In the genomic region with DNA sequence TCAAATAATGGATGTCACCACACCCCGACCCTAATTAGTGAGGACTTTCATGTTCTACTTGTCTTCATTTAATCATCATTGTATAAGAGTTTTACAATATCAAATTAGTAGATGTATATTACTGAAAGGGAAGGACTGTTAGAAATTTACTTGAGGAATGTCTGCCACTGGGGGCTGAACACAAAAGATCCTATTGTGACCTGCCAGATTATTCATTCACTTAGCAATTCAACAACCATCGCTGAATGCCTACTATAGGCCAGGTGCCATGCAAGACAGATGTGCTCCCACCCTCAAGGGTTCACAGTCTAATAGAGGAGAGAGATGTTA, we compare ENCODE assay signal across 23 cellular contexts. TPM values are rescaled to one million over a fixed set of nuclear protein-coding genes. Genes with fewer than 3 reads are reported as not detected.
A peak's percentile ranks its signal among the peaks of the same experiment; 100 is the strongest.
DNase-seq lines count a peak whose midpoint lies in the region; ATAC-seq, FAIRE-seq and TF ChIP-seq lines count a peak whose summit lies in the region.
"Had no signal": no experiment of that assay in that cellular context is flagged by ENCODE, and none has a peak within 500 bp of the region (broad histone marks: within the 10 kb centered on the region; RNA-seq: fewer than 3 reads in every experiment).

No MANE protein-coding gene starts in this region.

- CTCF ChIA-PET in A549 (lab: Yijun Ruan, JAX) (interaction anchor here (0.6 to 15.4 kb wide), 9 partner anchors 9 to 161 kb away, joined by 3 to 160 read pairs (median 8); a partner anchor contains a TSS), Calu3 (lab: Charles Lee) (interaction anchor here (1.7 kb wide), 1 partner anchor 38 kb away, joined by 5 read pairs; no protein-coding TSS in a partner anchor), PC-9 (lab: Charles Lee) (interaction anchor here (0.6 kb wide), 1 partner anchor 1044 kb away, joined by 4 read pairs; no protein-coding TSS in a partner anchor)

- H3F3A ChIP-seq in PC-9 (ENCODE audit: insufficient read depth, low read depth): peaks cover 82% of the 10 kb centered on the region

- BruUV-seq in Calu3 (replicated peaks; lab: Mats Ljungman, UMichigan): no TSS peak
- no TSS peak for BruUV-seq in PC-9 (replicated peaks; lab: Mats Ljungman, UMichigan)

- POLR2A ChIA-PET in A549 (lab: Yijun Ruan, JAX): interaction anchor here (0.5 to 5.6 kb wide), 5 partner anchors 10 to 76 kb away, joined by 4 to 106 read pairs (median 11); a partner anchor contains a TSS
- POLR2A ChIA-PET in PC-9 (lab: Charles Lee; ENCODE audit: unreplicated experiment): interaction anchor here (0.6 kb wide), 1 partner anchor 44 kb away, joined by 7 read pairs; no protein-coding TSS in a partner anchor

- peaks cover 10% of the 10 kb centered on the region; the same call in 1 of the 2 replicates for H3K79me2 ChIP-seq in PC-9 (ENCODE audit: low read depth)
- no peaks in the 10 kb centered on the region for H3K79me2 ChIP-seq in hepatocyte

- H2AFZ ChIP-seq in PC-9: no peak overlapping the region
- H2AFZ ChIP-seq in hepatocyte: no peak overlapping the region

- H3K4me1 Mint-ChIP-seq in Calu3 (ENCODE audit: low read depth, unreplicated experiment): peaks cover 13% of the 10 kb centered on the region
- peaks cover 6 to 8% of the 10 kb centered on the region in 2 donors for H3K4me1 Mint-ChIP-seq in stimulated activated naive B cell treated with anti-CD40 and anti-IgM and Interleukin-4, amounts not matched to agents 10 μg/mL and 1 μg/mL and 100 μg/mL, for 72 hours

- intact Hi-C loops in Calu3 (cut with micrococcal nuclease; ENCODE audit: unreplicated experiment): no loop called here
- intact Hi-C loops in PC-9 (cut with micrococcal nuclease; ENCODE audit: unreplicated experiment): no loop called here

- H3K4me3 ChIP-seq in A549 (no peak overlapping the region), PC-9 (no peak overlapping the region), hepatocyte (no peak overlapping the region)
- H3K4me3 ChIP-seq: esophagus squamous epithelium, Peyer's patch, stomach, upper lobe of left lung had no signal

- no peak overlapping the region for H3K4me3 Mint-ChIP-seq in Calu3 (ENCODE audit: low read depth, unreplicated experiment)
- H3K4me3 Mint-ChIP-seq in stimulated activated naive B cell treated with anti-CD40 and anti-IgM and Interleukin-4, amounts not matched to agents 10 μg/mL and 1 μg/mL and 100 μg/mL, for 72 hours: no peak overlapping the region
- H3K4me3 Mint-ChIP-seq: effector memory CD8-positive, alpha-beta T cell had no signal

- TF ChIP-seq CTCF in A549 (IDR thresholded peaks at IDR 0.05): no peak
- TF ChIP-seq CTCF in Calu3 (IDR thresholded peaks at IDR 0.05; ENCODE audit: unreplicated experiment): no peak
- no peak for TF ChIP-seq CTCF in PC-9 (conservative IDR thresholded peaks at IDR 0.05)
- no peak for TF ChIP-seq CTCF in hepatocyte (IDR thresholded peaks at IDR 0.05; ENCODE audit: poor library complexity)

- no peak for TF ChIP-seq RAD21 in A549 (conservative IDR thresholded peaks at IDR 0.05 in 1 of 2, IDR thresholded peaks at IDR 0.05 in 1 of 2)

- DNase-seq in A549 (ENCODE audit: low read depth in 1 of 2, low spot score in 1 of 2): no peak
- no peak for DNase-seq in Calu3
- DNase-seq in PC-9: no peak
- DNase-seq in hepatocyte (ENCODE audit: low spot score): no peak
- DNase-seq in central memory CD4-positive, alpha-beta T cell: no peak
- DNase-seq in KBM-7: no peak
- DNase-seq in stimulated activated CD4-positive, alpha-beta T cell treated with anti-CD3 and anti-CD28 coated beads, Interleukin-12 subunit alpha, Interleukin-12 subunit beta, amount 100 ng/mL, for 4 hours: no peak
- no peak for DNase-seq in stimulated activated naive B cell treated with anti-CD40 and anti-IgM and Interleukin-4, amounts not matched to agents 10 μg/mL and 1 μg/mL and 100 μg/mL, for 72 hours
- DNase-seq: activated CD8-positive, alpha-beta memory T cell treated with anti-CD3 and anti-CD28 coated beads for 24 hours; activated naive CD4-positive, alpha-beta T cell treated with anti-CD3 and anti-CD28 coated beads, Interleukin-2, amount 50 U/mL, for 16 hours; activated T-cell treated with anti-CD3 and anti-CD28 coated beads, Interleukin-2, amount 50 U/mL, for 48 hours; effector memory CD8-positive, alpha-beta T cell; esophagus squamous epithelium; left colon; NCI-H2107; NCI-H748 treated with DMSO at 0.1 percent for 48 hours; Peyer's patch; stimulated activated CD4-positive, alpha-beta T cell treated with anti-CD3 and anti-CD28 coated beads, Interleukin-4, amount 100 ng/mL, for 1 hour; stomach; upper lobe of left lung had no signal

- H4K20me1 ChIP-seq in PC-9 (ENCODE audit: insufficient read depth): peaks cover 23% of the 10 kb centered on the region
- no peaks in the 10 kb centered on the region for H4K20me1 ChIP-seq in hepatocyte (ENCODE audit: insufficient read depth, poor library complexity, severe bottlenecking)

- no peak for FAIRE-seq in A549 (lab: Jason Lieb, UNC)
- FAIRE-seq: colon, small intestine, TTC549 had no signal

- ATAC-seq in A549: peak in 1 of 2 experiments; percentile 7; a peak in 2 of 6 replicates
- no peak for ATAC-seq in stimulated activated naive B cell treated with anti-CD40 and anti-IgM and Interleukin-4, amounts not matched to agents 10 μg/mL and 1 μg/mL and 100 μg/mL, for 72 hours (replicated peaks)
- ATAC-seq: effector memory CD8-positive, alpha-beta T cell; left colon had no signal

- WGBS in A549 (ENCODE audit: missing lambda C conversion rate): 49% methylated on average over 2 of the region's 2 CpGs
- WGBS in hepatocyte (ENCODE audit: low lambda C conversion rate, missing lambda C conversion rate): 49% methylated on average over 2 of the region's 2 CpGs

- H3K27ac Mint-ChIP-seq in Calu3 (ENCODE audit: unreplicated experiment): peak overlapping the region; percentile 98
- H3K27ac Mint-ChIP-seq in stimulated activated naive B cell treated with anti-CD40 and anti-IgM and Interleukin-4, amounts not matched to agents 10 μg/mL and 1 μg/mL and 100 μg/mL, for 72 hours: no peak overlapping the region
- H3K27ac Mint-ChIP-seq: effector memory CD8-positive, alpha-beta T cell had no signal

- H3K27me3 Mint-ChIP-seq in Calu3 (ENCODE audit: unreplicated experiment): no peaks in the 10 kb centered on the region
- H3K27me3 Mint-ChIP-seq in stimulated activated naive B cell treated with anti-CD40 and anti-IgM and Interleukin-4, amounts not matched to agents 10 μg/mL and 1 μg/mL and 100 μg/mL, for 72 hours: no peaks in the 10 kb centered on the region
- H3K27me3 Mint-ChIP-seq: effector memory CD8-positive, alpha-beta T cell had no signal

- H3K36me3 Mint-ChIP-seq in Calu3 (ENCODE audit: insufficient read depth, unreplicated experiment): peaks cover 81% of the 10 kb centered on the region
- H3K36me3 Mint-ChIP-seq in stimulated activated naive B cell treated with anti-CD40 and anti-IgM and Interleukin-4, amounts not matched to agents 10 μg/mL and 1 μg/mL and 100 μg/mL, for 72 hours: peaks cover 16% of the 10 kb centered on the region in 2 donors

- H3K36me3 ChIP-seq in PC-9 (ENCODE audit: low read depth): peaks cover 28% of the 10 kb centered on the region
- H3K36me3 ChIP-seq in hepatocyte (replicated peaks; ENCODE audit: insufficient read depth, low read depth): no peaks in the 10 kb centered on the region

- in situ Hi-C loops in KBM-7 (cut with MboI; ENCODE audit: low pct_unique_long_range_greater_than_20kb, low sequenced_read_pairs): no loop called here

- TF ChIP-seq EP300 in A549 (IDR thresholded peaks at IDR 0.05): no peak

- H3K27ac ChIP-seq in A549 (peak overlapping the region; percentile 93 to 99), PC-9 (peak overlapping the region; percentile 96), hepatocyte (peak overlapping the region; percentile 82)
- H3K27ac ChIP-seq: esophagus squamous epithelium, stomach, upper lobe of left lung had no signal

- H3K4me1 ChIP-seq in A549 (peaks cover 50% of the 10 kb centered on the region), PC-9 (replicated peaks; ENCODE audit: insufficient read depth) (peaks cover 28% of the 10 kb centered on the region), hepatocyte (ENCODE audit: insufficient read depth) (peaks cover 6% of the 10 kb centered on the region)
- H3K4me1 ChIP-seq: esophagus squamous epithelium, upper lobe of left lung had no signal

- no peaks in the 10 kb centered on the region for H3K9me2 ChIP-seq in PC-9 (ENCODE audit: insufficient read depth)
- H3K9me2 ChIP-seq in hepatocyte (replicated peaks; ENCODE audit: insufficient read depth): no peaks in the 10 kb centered on the region

- peak overlapping the region; percentile 65 for H3K4me2 ChIP-seq in A549
- H3K4me2 ChIP-seq in PC-9: peak overlapping the region; percentile 51
- H3K4me2 ChIP-seq in hepatocyte: no peak overlapping the region

- H3K9me3 ChIP-seq in A549: peaks cover 15% of the 10 kb centered on the region
- H3K9me3 ChIP-seq in PC-9 (ENCODE audit: insufficient read depth, low read depth): peaks cover 7% of the 10 kb centered on the region; the same call in 1 of the 2 replicates
- no peaks in the 10 kb centered on the region for H3K9me3 ChIP-seq in hepatocyte (ENCODE audit: low read depth)
- H3K9me3 ChIP-seq: esophagus squamous epithelium, Peyer's patch, stomach, upper lobe of left lung had no signal

- H3K9me3 Mint-ChIP-seq in Calu3 (ENCODE audit: low read depth, unreplicated experiment): no peaks in the 10 kb centered on the region
- no peaks in the 10 kb centered on the region for H3K9me3 Mint-ChIP-seq in stimulated activated naive B cell treated with anti-CD40 and anti-IgM and Interleukin-4, amounts not matched to agents 10 μg/mL and 1 μg/mL and 100 μg/mL, for 72 hours
- H3K9me3 Mint-ChIP-seq: effector memory CD8-positive, alpha-beta T cell had no signal

- no peak for TF ChIP-seq POLR2A in A549 (IDR thresholded peaks at IDR 0.05; ENCODE audit: low read length)

- H3K27me3 ChIP-seq in PC-9 (ENCODE audit: insufficient read depth, low read depth) (no peaks in the 10 kb centered on the region), hepatocyte (no peaks in the 10 kb centered on the region)
- H3K27me3 ChIP-seq: esophagus squamous epithelium, Peyer's patch, stomach, upper lobe of left lung had no signal

RNA-seq across cellular contexts. Expression of a gene that starts 8.0 kb away (rescaled TPM):
- polyA plus RNA-seq in A549 (2011; rRNA removed) (222 and 239 TPM in 2 replicates), A549 (2017; fragmentation: RNase III; extraction: RNeasy Plus Mini Kit Qiagen cat#74134 plus additional on column Dnase treatment) (105 to 117 TPM (median 112 TPM) in 3 replicates), hepatocyte (80.8 and 90.1 TPM in 2 replicates)
- polyA plus RNA-seq in A549 (2012; cell fraction: cytosol; rRNA removed): 142 and 173 TPM in 2 replicates
- 254 and 311 TPM in 2 replicates for polyA plus RNA-seq in A549 (2012; cell fraction: nucleus; rRNA removed)
- polyA minus RNA-seq in A549 (2011; rRNA and poly(A)+ RNA removed): 186 and 187 TPM in 2 replicates
- total RNA-seq in Calu3 (2022) (142 and 144 TPM in 2 replicates), PC-9 (2021) (176 and 212 TPM in 2 replicates), hepatocyte (56.8 and 76.4 TPM in 2 replicates)

RNA-seq across cellular contexts. Expression of a gene that starts 19.5 kb away (rescaled TPM):
- polyA plus RNA-seq in A549 (2011; rRNA removed) (210 and 269 TPM in 2 replicates), A549 (2017; fragmentation: RNase III; extraction: RNeasy Plus Mini Kit Qiagen cat#74134 plus additional on column Dnase treatment) (28.4 to 39.8 TPM (median 34.0 TPM) in 3 replicates), hepatocyte (43.7 and 45.9 TPM in 2 replicates)
- 56.5 and 79.1 TPM in 2 replicates for polyA plus RNA-seq in A549 (2012; cell fraction: cytosol; rRNA removed)
- 68.7 and 90.7 TPM in 2 replicates for polyA plus RNA-seq in A549 (2012; cell fraction: nucleus; rRNA removed)
- 224 and 268 TPM in 2 replicates for polyA minus RNA-seq in A549 (2011; rRNA and poly(A)+ RNA removed)
- total RNA-seq in Calu3 (2022) (47.2 and 53.0 TPM in 2 replicates), PC-9 (2021) (81.0 and 82.0 TPM in 2 replicates), hepatocyte (39.2 and 47.5 TPM in 2 replicates)

RNA-seq across cellular contexts. Expression of a gene that starts 53.2 kb away (rescaled TPM):
- polyA plus RNA-seq in A549 (2011; rRNA removed) (40.5 and 47.5 TPM in 2 replicates), A549 (2017; fragmentation: RNase III; extraction: RNeasy Plus Mini Kit Qiagen cat#74134 plus additional on column Dnase treatment) (59.6 to 74.8 TPM (median 74.3 TPM) in 3 replicates), hepatocyte (65.3 and 68.1 TPM in 2 replicates)
- polyA plus RNA-seq in A549 (2012; cell fraction: cytosol; rRNA removed): 103 and 115 TPM in 2 replicates
- polyA plus RNA-seq in A549 (2012; cell fraction: nucleus; rRNA removed): 84.2 and 135 TPM in 2 replicates
- 36.5 and 42.2 TPM in 2 replicates for polyA minus RNA-seq in A549 (2011; rRNA and poly(A)+ RNA removed)
- total RNA-seq in Calu3 (2022) (0.42 and 0.51 TPM in 2 replicates), PC-9 (2021) (15.0 and 16.5 TPM in 2 replicates), hepatocyte (29.8 and 32.0 TPM in 2 replicates)

Comparison
In these comparisons a context has a peak if more than half of its experiments do, and no peak if none do; other contexts are left out.
1. RNA of a gene that starts 53.2 kb away (total RNA-seq): 29.8 to 32.0 TPM in hepatocyte and 15.0 to 16.5 TPM in PC-9; 0.42 to 0.51 TPM in Calu3; every median in the first group is over 10 times any median in the second.
2. Peak in every context shown above with its lines, with median percentiles within 50 percentile points of each other: H3K27ac ChIP-seq.